Comparison of ENCODE assay signal across 8 cellular contexts in genomic region chr3:24683511-24684384, GRCh38.
DNase-seq lines count a peak whose midpoint lies in the region; ATAC-seq and TF ChIP-seq lines count a peak whose summit lies in the region.

No MANE protein-coding gene starts in this region.

- no peak overlapping the region for H3K4me3 Mint-ChIP-seq in chondrocyte (ENCODE audit: unreplicated experiment)

- peak; percentile 49 for DNase-seq in SIG-M5 treated with dmso at 0.1 percent for 504 hours (lab: John Stamatoyannopoulos, UW; ENCODE audit: unreplicated experiment)
- DNase-seq in SIG-M5 (lab: John Stamatoyannopoulos, UW), result no peak
- peak; percentile 58 for DNase-seq in NCI-H226
- DNase-seq in chondrocyte (ENCODE audit: low spot score), result no peak
- peak; percentile 74 for DNase-seq in myocyte (ENCODE audit: low read depth)
- no peak for DNase-seq in HuH-7.5 (ENCODE audit: low spot score)

- peak; percentile 95 for TF ChIP-seq CTCF in chondrocyte (IDR thresholded peaks at IDR 0.05)

- no peaks in the 10 kb centered on the region for H3K27me3 Mint-ChIP-seq in chondrocyte (ENCODE audit: low read depth)

- H3K9me3 Mint-ChIP-seq in chondrocyte (ENCODE audit: low read depth), result peaks cover 3% of the 10 kb centered on the region

- H3K4me1 Mint-ChIP-seq in chondrocyte (ENCODE audit: low read depth), result peaks cover 47% of the 10 kb centered on the region

- ATAC-seq in HG03378 (IDR thresholded peaks at IDR 0.05; ENCODE audit: unreplicated experiment) (no peak), GM21515 (IDR thresholded peaks at IDR 0.05; ENCODE audit: unreplicated experiment) (no peak)

- H3K27ac Mint-ChIP-seq in chondrocyte (ENCODE audit: unreplicated experiment), result peak overlapping the region; percentile 77

- H3K36me3 Mint-ChIP-seq in chondrocyte (ENCODE audit: low read depth), result no peaks in the 10 kb centered on the region

Comparison
In these comparisons a context has a peak if more than half of its experiments do, and no peak if none do; other contexts are left out.
1. DNase-seq: peak in SIG-M5 treated with dmso at 0.1 percent for 504 hours (single experiment), NCI-H226 (single experiment) and myocyte (single experiment); none in SIG-M5 (single experiment), chondrocyte (single experiment) and HuH-7.5 (single experiment).